Comparison of ENCODE assay signal across 9 cellular contexts in the genomic region with DNA sequence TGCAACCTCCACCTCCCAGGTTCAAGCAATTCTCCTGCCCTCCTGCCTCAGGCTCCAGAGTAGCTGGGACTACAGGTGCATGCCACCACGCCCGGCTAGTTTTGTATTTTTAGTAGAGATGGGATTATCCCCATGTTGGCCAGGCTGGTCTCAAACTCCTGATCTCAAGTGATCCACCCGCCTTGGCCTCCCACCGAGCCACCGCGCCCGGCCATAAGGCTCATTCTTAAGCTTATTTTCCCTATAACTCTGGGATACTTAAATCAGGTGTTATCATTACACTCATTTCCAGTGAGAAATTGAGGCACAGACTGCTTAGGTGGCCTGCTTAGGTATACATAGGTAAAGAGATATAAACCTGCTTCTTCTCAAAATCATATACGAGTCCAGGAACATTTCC.
"Had no signal": no experiment of that assay in that cellular context is flagged by ENCODE, and none has a peak within 500 bp of the region (broad histone marks: within the 10 kb centered on the region; RNA-seq: fewer than 3 reads in every experiment).

No MANE protein-coding gene starts in this region.

- H3K4me1 ChIP-seq: HAP-1 had no signal

- H3K9me3 ChIP-seq: HAP-1 had no signal

- DNase-seq: GM23248, GOT3, H7, H9, HCEC 1CT, HFFc6 had no signal

- H3K4me3 ChIP-seq: GM23248, GM23338, HAP-1 had no signal

- FAIRE-seq: H1 had no signal

- H3K36me3 ChIP-seq: HAP-1 had no signal

- H3K27ac ChIP-seq: GM23248 had no signal
